Comparison of ENCODE assay signal across 2 cellular contexts in genomic region chr7:81516898-81517297, GRCh38.
TF ChIP-seq lines count a peak whose summit lies in the region.

No MANE protein-coding gene starts in this region.

TF ChIP-seq in A549, 52 proteins besides CTCF, POLR2A, EP300 and RAD21 (continued from another document):
- TF ChIP-seq ELK1 (IDR thresholded peaks at IDR 0.05; ENCODE audit: low read depth, low read length), result no peak

TF ChIP-seq in GM23338, 12 proteins besides CTCF, POLR2A, EP300 and RAD21 (continued from another document):
- TF ChIP-seq ZNF462 (CRISPR knock-in tag; IDR thresholded peaks at IDR 0.05), result no peak
TF ChIP-seq in GM23338: peak in this region for 0.
